Comparison of ENCODE assay signal across 26 cellular contexts in genomic region chr1:38308780-38309179, GRCh38.
DNase-seq lines count a peak whose midpoint lies in the region; FAIRE-seq and TF ChIP-seq lines count a peak whose summit lies in the region.
"Had no signal": no experiment of that assay in that cellular context is flagged by ENCODE, and none has a peak within 500 bp of the region (broad histone marks: within the 10 kb centered on the region; RNA-seq: fewer than 3 reads in every experiment).

No MANE protein-coding gene starts in this region.

- peak overlapping the region; percentile 74 for H4K5ac ChIP-seq in mesendoderm (ENCODE audit: low read length)

- TF ChIP-seq CTCF in mammary epithelial cell (conservative IDR thresholded peaks at IDR 0.05 in 1 of 2, IDR thresholded peaks at IDR 0.05 in 1 of 2; ENCODE audit: extremely low read depth in 1 of 2, insufficient read depth in 1 of 2, low read depth in 1 of 2, low read length in 2 of 2) (no peak), OCI-LY7 (conservative IDR thresholded peaks at IDR 0.05; ENCODE audit: low read length) (no peak)

- in situ Hi-C loops in mammary epithelial cell (cut with MboI; ENCODE audit: low sequenced_read_pairs in 2 of 2) = no loop called here

- H3K36me3 ChIP-seq in mammary epithelial cell (ENCODE audit: insufficient read depth, low read length) = no peaks in the 10 kb centered on the region
- H3K36me3 ChIP-seq in mesendoderm (ENCODE audit: control insufficient read depth, insufficient read depth, low read length) = no peaks in the 10 kb centered on the region
- H3K36me3 ChIP-seq in OCI-LY7 (ENCODE audit: insufficient read depth, low read length) = no peaks in the 10 kb centered on the region
- H3K36me3 ChIP-seq: brain microvascular endothelial cell, Peyer's patch, prostate gland, upper lobe of left lung had no signal

- H3K27ac ChIP-seq in mammary epithelial cell (ENCODE audit: insufficient read depth, low read depth, low read length) = no peak overlapping the region
- no peak overlapping the region for H3K27ac ChIP-seq in mesendoderm (ENCODE audit: low read depth, low read length)
- no peak overlapping the region for H3K27ac ChIP-seq in OCI-LY7 (ENCODE audit: low read depth, low read length, poor library complexity, severe bottlenecking)
- H3K27ac ChIP-seq: 22Rv1, brain microvascular endothelial cell, Peyer's patch, prostate gland, upper lobe of left lung had no signal

- no peak overlapping the region for H2BK5ac ChIP-seq in mesendoderm (ENCODE audit: low read length)

- no peak overlapping the region for H3K56ac ChIP-seq in mesendoderm (ENCODE audit: low read length)

- H3K4ac ChIP-seq in mesendoderm (ENCODE audit: low read depth, low read length) = no peak overlapping the region

- CTCF ChIA-PET in mammary epithelial cell (lab: Charles Lee; ENCODE audit: low non-redundant PET) (no interaction called here), OCI-LY7 (lab: Charles Lee; ENCODE audit: unreplicated experiment) (no interaction called here)

- no peaks in the 10 kb centered on the region for H3K9me2 ChIP-seq in OCI-LY7 (ENCODE audit: insufficient read depth, low read length)

- FAIRE-seq in frontal cortex (lab: Jason Lieb, UNC) = no peak
- FAIRE-seq: GM12878, H1 had no signal

- H3K9me3 ChIP-seq in mammary epithelial cell (replicated peaks; ENCODE audit: insufficient read depth, low read length) (no peaks in the 10 kb centered on the region), OCI-LY7 (ENCODE audit: low read length) (no peaks in the 10 kb centered on the region)
- H3K9me3 ChIP-seq: Peyer's patch, prostate gland, upper lobe of left lung had no signal

- dilution Hi-C loops in mammary epithelial cell (cut with HindIII; ENCODE audit: low sequenced_read_pairs) = no loop called here

- intact Hi-C loops in mammary epithelial cell (cut with micrococcal nuclease) (no loop called here), OCI-LY7 (cut with micrococcal nuclease; ENCODE audit: unreplicated experiment) (no loop called here)

- H2BK15ac ChIP-seq in mesendoderm (replicated peaks; ENCODE audit: low read depth) = no peak overlapping the region

- H3K27me3 ChIP-seq in mammary epithelial cell (ENCODE audit: insufficient read depth, low read length) (peaks cover 6% of the 10 kb centered on the region), mesendoderm (ENCODE audit: insufficient read depth, low read length, poor library complexity) (no peaks in the 10 kb centered on the region)
- H3K27me3 ChIP-seq: brain microvascular endothelial cell, Peyer's patch, upper lobe of left lung had no signal

- H3K18ac ChIP-seq in mesendoderm (ENCODE audit: low read length) = no peak overlapping the region

- no peaks in the 10 kb centered on the region for H3K79me2 ChIP-seq in mammary epithelial cell (ENCODE audit: insufficient read depth, low read length)
- no peaks in the 10 kb centered on the region for H3K79me2 ChIP-seq in mesendoderm (ENCODE audit: control insufficient read depth, insufficient read depth, low read length)
- H3K79me2 ChIP-seq in OCI-LY7 (ENCODE audit: insufficient read depth, low read depth, low read length) = no peaks in the 10 kb centered on the region

- POLR2A ChIA-PET in OCI-LY7 (lab: Charles Lee) = no interaction called here

- no peaks in the 10 kb centered on the region for H3K4me1 ChIP-seq in mammary epithelial cell (ENCODE audit: insufficient read depth, low read length)
- H3K4me1 ChIP-seq in mesendoderm (ENCODE audit: control insufficient read depth, low read depth, low read length) = no peaks in the 10 kb centered on the region
- no peaks in the 10 kb centered on the region for H3K4me1 ChIP-seq in OCI-LY7 (ENCODE audit: insufficient read depth, low read length, poor library complexity, severe bottlenecking)
- H3K4me1 ChIP-seq: Peyer's patch, prostate gland, upper lobe of left lung had no signal

- 0% methylated on average over 2 of the region's 2 CpGs for WGBS in mammary epithelial cell (ENCODE audit: low coverage, missing lambda C conversion rate)
- no CpG with 5 or more reads among the region's 2 CpGs for WGBS in mesendoderm (ENCODE audit: extremely low coverage, insufficient coverage, low lambda C conversion rate)

- no peak overlapping the region for H4K8ac ChIP-seq in mesendoderm (ENCODE audit: low read depth, low read length)

- no peak overlapping the region for H3K23ac ChIP-seq in mesendoderm (ENCODE audit: low read length)

- DNase-seq in NCI-H1694 treated with DMSO at 0.1 percent for 48 hours (lab: John Stamatoyannopoulos, UW) (peak; percentile 12), NCI-H1694 (lab: John Stamatoyannopoulos, UW) (no peak), NCI-H2171 (lab: John Stamatoyannopoulos, UW) (peak; percentile 13), mammary epithelial cell (peak; percentile 71), mesendoderm (peak; percentile 74), frontal cortex (ENCODE audit: low spot score in 2 of 2) (no peak), OCI-LY7 (ENCODE audit: low spot score) (no peak)
- no peak for DNase-seq in stimulated activated CD4-positive, alpha-beta T cell treated with anti-CD3 and anti-CD28 coated beads, Interleukin-4, amount 100 ng/mL, for 4 hours
- DNase-seq: activated CD8-positive, alpha-beta memory T cell treated with anti-CD3 and anti-CD28 coated beads for 24 hours; activated gamma-delta T cell treated with Interleukin-2 at 50 U/mL for 16 hours; activated T-cell treated with anti-CD3 and anti-CD28 coated beads, Interleukin-2, amount 50 U/mL, for 24 hours; brain microvascular endothelial cell; DMS53; effector CD8-positive, alpha-beta T cell; Kasumi-1; kidney glomerular epithelial cell; NCI-H1092; NCI-H1930; NCI-H446 treated with DMSO at 0.1 percent for 48 hours; NK-92 treated with Interleukin-12 subunit alpha and Interleukin-12 subunit beta, amount 100 ng/mL, for 24 hours; Peyer's patch; upper lobe of left lung had no signal

- BruUV-seq in mammary epithelial cell (replicated peaks; lab: Mats Ljungman, UMichigan) = no TSS peak
- BruUV-seq in OCI-LY7 (replicated peaks; lab: Mats Ljungman, UMichigan) = no TSS peak

- H3K4me2 ChIP-seq in mammary epithelial cell (ENCODE audit: insufficient read depth, low read depth, low read length) (no peak overlapping the region), mesendoderm (ENCODE audit: low read length) (no peak overlapping the region), OCI-LY7 (ENCODE audit: low read length) (no peak overlapping the region)

- H3K9ac ChIP-seq in mammary epithelial cell (ENCODE audit: insufficient read depth, low read length) = no peak overlapping the region
- no peak overlapping the region for H3K9ac ChIP-seq in mesendoderm (ENCODE audit: low read length)

- no peak overlapping the region for H2AK5ac ChIP-seq in mesendoderm (ENCODE audit: low read length)

- no peaks in the 10 kb centered on the region for H4K20me1 ChIP-seq in mammary epithelial cell (ENCODE audit: insufficient read depth, low read length)
- H4K20me1 ChIP-seq in OCI-LY7 (ENCODE audit: insufficient read depth, low read length) = no peaks in the 10 kb centered on the region

- H2BK120ac ChIP-seq in mesendoderm (ENCODE audit: low read depth, low read length) = no peak overlapping the region

- no peaks in the 10 kb centered on the region for H3K79me1 ChIP-seq in mesendoderm (ENCODE audit: low read length)

- H2AFZ ChIP-seq in mammary epithelial cell (ENCODE audit: low read depth, low read length) (no peak overlapping the region), OCI-LY7 (ENCODE audit: low read length) (no peak overlapping the region)

- H3K4me3 ChIP-seq in mammary epithelial cell (replicated peaks in 1 of 3; ENCODE audit: insufficient read depth in 1 of 3, low read depth in 2 of 3, low read length in 3 of 3) = no peak overlapping the region
- H3K4me3 ChIP-seq in mesendoderm (ENCODE audit: low read length) = no peak overlapping the region
- H3K4me3 ChIP-seq in OCI-LY7 (ENCODE audit: low read depth, low read length, poor library complexity, severe bottlenecking) = no peak overlapping the region
- H3K4me3 ChIP-seq: GM12878, Peyer's patch, prostate gland, upper lobe of left lung had no signal

Comparison
In these comparisons a context has a peak if more than half of its experiments do, and no peak if none do; other contexts are left out.
1. DNase-seq: peak in NCI-H1694 treated with DMSO at 0.1 percent for 48 hours (single experiment), NCI-H2171 (single experiment), mammary epithelial cell (single experiment) and mesendoderm (single experiment); none in NCI-H1694 (single experiment), frontal cortex (0 of 2), stimulated activated CD4-positive, alpha-beta T cell treated with anti-CD3 and anti-CD28 coated beads, Interleukin-4, amount 100 ng/mL, for 4 hours (0 of 2) and OCI-LY7 (single experiment).